In genomic region chr14:69312608-69313007, GRCh38 we compare ENCODE assay signal across 20 cellular contexts. TPM values are rescaled to one million over a fixed set of nuclear protein-coding genes. Genes with fewer than 3 reads are reported as not detected.
DNase-seq lines count a peak whose midpoint lies in the region; ATAC-seq, FAIRE-seq and TF ChIP-seq lines count a peak whose summit lies in the region.
"Had no signal": no experiment of that assay in that cellular context is flagged by ENCODE, and none has a peak within 500 bp of the region (broad histone marks: within the 10 kb centered on the region; RNA-seq: fewer than 3 reads in every experiment).

No MANE protein-coding gene starts in this region.

- H3K4me2 ChIP-seq in IMR-90 (ENCODE audit: low read depth, low read length): no peak overlapping the region

- H4K91ac ChIP-seq in IMR-90 (ENCODE audit: insufficient read depth, low read depth, low read length): no peak overlapping the region

- peaks cover 11% of the 10 kb centered on the region for H3K9me1 ChIP-seq in IMR-90 (ENCODE audit: insufficient read depth, low read length)

- no peak overlapping the region for H2BK20ac ChIP-seq in IMR-90 (ENCODE audit: low read depth, low read length)

- POLR2A ChIA-PET in IMR-90 (lab: Charles Lee; ENCODE audit: unreplicated experiment): no interaction called here

- H3K9me3 ChIP-seq in IMR-90 (ENCODE audit: control insufficient read depth, insufficient read depth, low read length): no peaks in the 10 kb centered on the region
- no peaks in the 10 kb centered on the region for H3K9me3 ChIP-seq in kidney (ENCODE audit: control insufficient read depth in 1 of 2, low read length in 2 of 2)
- H3K9me3 ChIP-seq: tibial artery had no signal

- no peak for TF ChIP-seq CTCF in IMR-90 (conservative IDR thresholded peaks at IDR 0.05; ENCODE audit: low read depth, low read length)
- TF ChIP-seq CTCF in kidney (IDR thresholded peaks at IDR 0.05; ENCODE audit: borderline replicate concordance, extremely low read depth, insufficient read depth): no peak
- TF ChIP-seq CTCF in foreskin fibroblast (IDR thresholded peaks at IDR 0.05; ENCODE audit: low read depth, low read length): no peak

- H3K79me1 ChIP-seq in IMR-90 (ENCODE audit: low read depth in 1 of 2, low read length in 2 of 2): no peaks in the 10 kb centered on the region

- H3K18ac ChIP-seq in IMR-90 (ENCODE audit: low read depth, low read length): no peak overlapping the region

- no peak overlapping the region for H2BK5ac ChIP-seq in IMR-90 (ENCODE audit: low read depth, low read length, poor library complexity, severe bottlenecking)

- no peak overlapping the region for H3K9ac ChIP-seq in IMR-90 (ENCODE audit: low read depth, low read length)
- H3K9ac ChIP-seq in kidney (ENCODE audit: low read length in 2 of 2): no peak overlapping the region

- peaks cover 7% of the 10 kb centered on the region; the same call in 1 of the 2 replicates for H4K20me1 ChIP-seq in IMR-90 (ENCODE audit: insufficient read depth, low read length)

- H3K4me3 ChIP-seq in IMR-90 (ENCODE audit: insufficient read depth, low read depth, low read length) (no peak overlapping the region), kidney (ENCODE audit: low read length in 2 of 2) (no peak overlapping the region), foreskin fibroblast (ENCODE audit: low read depth in 1 of 2, low read length in 2 of 2) (no peak overlapping the region)
- H3K4me3 ChIP-seq: lung, tibial artery had no signal

- FAIRE-seq in kidney (lab: Jason Lieb, UNC): no peak
- FAIRE-seq: GM19239, H1 had no signal

- peak overlapping the region; percentile 46; the same call in 1 of the 2 replicates for H2AK5ac ChIP-seq in IMR-90 (ENCODE audit: low read depth, low read length)

- no CpG with 5 or more reads among the region's 5 CpGs for WGBS in IMR-90 (ENCODE audit: extremely low coverage in 2 of 2, insufficient read length in 1 of 2), 2 experiments

- no peak overlapping the region for H3K56ac ChIP-seq in IMR-90 (ENCODE audit: extremely low read depth, insufficient read depth, low read length)

- no peak overlapping the region for H3K14ac ChIP-seq in IMR-90 (replicated peaks; ENCODE audit: low read depth, low read length)

- H4K8ac ChIP-seq in IMR-90 (ENCODE audit: low read depth in 2 of 2, low read length in 2 of 2): no peak overlapping the region

- no peak overlapping the region for H3K23ac ChIP-seq in IMR-90 (ENCODE audit: low read depth, low read length)

- TF ChIP-seq POLR2A in IMR-90 (IDR thresholded peaks at IDR 0.05; ENCODE audit: low read depth, low read length): no peak

- no peak overlapping the region for H2AFZ ChIP-seq in IMR-90 (replicated peaks; ENCODE audit: low read length, poor library complexity)

- intact Hi-C loops in IMR-90 (cut with micrococcal nuclease): no loop called here
- intact Hi-C loops in kidney (cut with DNase I): no loop called here

- H3K27ac ChIP-seq in IMR-90 (ENCODE audit: insufficient read depth, low read length) (no peak overlapping the region), kidney (ENCODE audit: low read depth in 2 of 2, low read length in 2 of 2) (no peak overlapping the region), substantia nigra (ENCODE audit: low read depth, low read length, poor library complexity, severe bottlenecking) (no peak overlapping the region)
- H3K27ac ChIP-seq: tibial artery had no signal

- no peak overlapping the region for H3K4ac ChIP-seq in IMR-90 (ENCODE audit: low read depth, low read length)

- no peak overlapping the region for H2BK120ac ChIP-seq in IMR-90 (ENCODE audit: low read depth, low read length)

- no peak overlapping the region for H2AK9ac ChIP-seq in IMR-90 (replicated peaks; ENCODE audit: low read depth, low read length, poor library complexity)

- DNase-seq in IMR-90 (no peak), cerebellar cortex (ENCODE audit: low spot score) (peak; percentile 89), kidney (peak; percentile 26), substantia nigra (lab: John Stamatoyannopoulos, UW) (peak in 35 of 49 donors; percentile 3 to 69 (median 44)), foreskin fibroblast (no peak), NAMALWA (ENCODE audit: low spot score) (no peak)
- DNase-seq: activated T-cell treated with anti-CD3 and anti-CD28 coated beads, Interleukin-2, amount 50 U/mL, for 1 hour; CD8-positive, alpha-beta memory T cell; cortex of kidney; DMS79; NCI-H1048; NCI-H2081; stimulated activated naive B cell treated with anti-CD40 and anti-IgM and Interleukin-4, amounts not matched to agents 10 μg/mL and 1 μg/mL and 100 μg/mL, for 72 hours; T-helper 17 cell had no signal

- H3K4me1 ChIP-seq in IMR-90 (ENCODE audit: control insufficient read depth, insufficient read depth, low read length) (peaks cover 4% of the 10 kb centered on the region; the same call in 1 of the 2 replicates), kidney (ENCODE audit: control insufficient read depth in 1 of 2, insufficient read depth in 1 of 2, low read depth in 1 of 2, low read length in 2 of 2) (no peaks in the 10 kb centered on the region)

- in situ Hi-C loops in IMR-90 (cut with MboI; ENCODE audit: low sequenced_read_pairs): no loop called here

- H3K27me3 ChIP-seq in IMR-90 (ENCODE audit: control insufficient read depth, insufficient read depth, low read length): peaks cover 16% of the 10 kb centered on the region
- H3K27me3 ChIP-seq: tibial artery had no signal

- BruUV-seq in IMR-90 (replicated peaks; lab: Mats Ljungman, UMichigan): no TSS peak

- dilution Hi-C loops in IMR-90 (cut with HindIII; ENCODE audit: low sequenced_read_pairs, unreplicated experiment): no loop called here

- CTCF ChIA-PET in IMR-90 (lab: Yijun Ruan, JAX): no interaction called here

- H3K36me3 ChIP-seq in IMR-90 (ENCODE audit: control insufficient read depth, insufficient read depth, low read length) (no peaks in the 10 kb centered on the region), kidney (ENCODE audit: control insufficient read depth in 1 of 2, insufficient read depth in 2 of 2, low read length in 2 of 2) (no peaks in the 10 kb centered on the region)
- H3K36me3 ChIP-seq: tibial artery had no signal

- no peak for TF ChIP-seq RAD21 in IMR-90 (IDR thresholded peaks at IDR 0.05; ENCODE audit: low read length)

- ATAC-seq in IMR-90 (ENCODE audit: low read depth) (no peak), HG02623 (IDR thresholded peaks at IDR 0.05; ENCODE audit: unreplicated experiment) (no peak)
- ATAC-seq: activated naive CD4-positive, alpha-beta T cell treated with anti-CD3 and anti-CD28 coated beads, Interleukin-2, amount 50 U/mL, for 72 hours; stimulated activated naive B cell treated with anti-CD40 and anti-IgM and Interleukin-4, amounts not matched to agents 10 μg/mL and 1 μg/mL and 100 μg/mL, for 72 hours; T-helper 17 cell had no signal

- H4K5ac ChIP-seq in IMR-90 (ENCODE audit: low read depth, low read length): no peak overlapping the region

- no peak overlapping the region for H2BK15ac ChIP-seq in IMR-90 (ENCODE audit: low read depth, low read length)

TF ChIP-seq in IMR-90, 13 proteins besides CTCF, POLR2A, EP300 and RAD21:
- no peak for TF ChIP-seq MXI1 (IDR thresholded peaks at IDR 0.05; ENCODE audit: borderline replicate concordance, low read depth, low read length)
- no peak for TF ChIP-seq MAFK (IDR thresholded peaks at IDR 0.05; ENCODE audit: low read depth, low read length)
- no peak for TF ChIP-seq RCOR1 (IDR thresholded peaks at IDR 0.05; ENCODE audit: insufficient replicate concordance, low read length)
- TF ChIP-seq USF2 (IDR thresholded peaks at IDR 0.05; ENCODE audit: low read depth, low read length): no peak
- TF ChIP-seq SMC3 (IDR thresholded peaks at IDR 0.05; ENCODE audit: low read depth, low read length): no peak
- TF ChIP-seq CHD1 (IDR thresholded peaks at IDR 0.05; ENCODE audit: low read depth, low read length): no peak
- no peak for TF ChIP-seq NFE2L2 (IDR thresholded peaks at IDR 0.05; ENCODE audit: low read depth, low read length)
- TF ChIP-seq ELK1 (IDR thresholded peaks at IDR 0.05; ENCODE audit: borderline replicate concordance, low read depth, low read length): no peak
- TF ChIP-seq RFX5 (IDR thresholded peaks at IDR 0.05; ENCODE audit: low read depth, low read length): no peak
- TF ChIP-seq MAZ (IDR thresholded peaks at IDR 0.05; ENCODE audit: borderline replicate concordance, low read depth, low read length): no peak
- TF ChIP-seq CEBPB (IDR thresholded peaks at IDR 0.05; ENCODE audit: low read depth, low read length): no peak
- TF ChIP-seq FOS (IDR thresholded peaks at IDR 0.05; ENCODE audit: low read depth, low read length): no peak
- no peak for TF ChIP-seq BHLHE40 (IDR thresholded peaks at IDR 0.05; ENCODE audit: low read depth, low read length)

RNA-seq across cellular contexts. Expression of gene GALNT16, which starts 52.6 kb away (rescaled TPM):
- total RNA-seq in IMR-90 (2012; rRNA removed) (0.28 and 0.36 TPM in 2 replicates), kidney (13.1 TPM)
- polyA plus RNA-seq in IMR-90 (2012; rRNA removed) (0.89 and 1.5 TPM in 2 replicates), kidney (ENCODE audit: insufficient read depth, low read depth, low replicate concordance) (15.2 TPM)
- polyA plus RNA-seq in IMR-90 (2012; cell fraction: cytosol; rRNA removed): 1.5 and 1.7 TPM in 2 replicates
- polyA plus RNA-seq in IMR-90 (2012; cell fraction: nucleus; rRNA removed; ENCODE audit: low replicate concordance): 1.6 and 1.7 TPM in 2 replicates
- polyA plus RNA-seq: CD8-positive, alpha-beta memory T cell had no signal

Comparison
In these comparisons a context has a peak if more than half of its experiments do, and no peak if none do; other contexts are left out.
1. DNase-seq: peak in cerebellar cortex (single experiment), kidney (single experiment) and substantia nigra (35 of 49); none in IMR-90 (single experiment), foreskin fibroblast (0 of 2) and NAMALWA (single experiment).
2. RNA of gene GALNT16, which starts 52.6 kb away (total RNA-seq): 13.1 TPM in kidney (single experiment); 0.28 to 0.36 TPM in IMR-90; every median in the first group is over 10 times any median in the second.